In genomic region chr18:702957-703659, GRCh38 we compare ENCODE assay signal across 11 cellular contexts. TPM values are rescaled to one million over a fixed set of nuclear protein-coding genes. Genes with fewer than 3 reads are reported as not detected.
A peak's percentile ranks its signal among the peaks of the same experiment; 100 is the strongest.
DNase-seq lines count a peak whose midpoint lies in the region; ATAC-seq and TF ChIP-seq lines count a peak whose summit lies in the region.
"Had no signal": no experiment of that assay in that cellular context is flagged by ENCODE, and none has a peak within 500 bp of the region (broad histone marks: within the 10 kb centered on the region; RNA-seq: fewer than 3 reads in every experiment).

No MANE protein-coding gene starts in this region.

- H3K36me3 ChIP-seq in urinary bladder (ENCODE audit: insufficient read depth) = peaks cover 1% of the 10 kb centered on the region

- intact Hi-C loops in Right ventricle myocardium inferior (cut with DNase I) = no loop called here

- no peak for TF ChIP-seq CTCF in WI38 (IDR thresholded peaks at IDR 0.05; ENCODE audit: low read depth, low read length)

- DNase-seq in activated CD8-positive, alpha-beta memory T cell treated with anti-CD3 and anti-CD28 coated beads, Interleukin-2, amount 50 U/mL, for 48 hours = peak; percentile 47
- no peak for DNase-seq in activated CD8-positive, alpha-beta memory T cell treated with anti-CD3 and anti-CD28 coated beads, Interleukin-2, amount 50 U/mL, for 4 hours
- DNase-seq in glomerular visceral epithelial cell (ENCODE audit: extremely low spot score) (peak; percentile 87), LoVo (ENCODE audit: low spot score) (no peak), NCI-H345 treated with DMSO at 0.1 percent for 48 hours (lab: John Stamatoyannopoulos, UW; ENCODE audit: unreplicated experiment) (no peak), Right ventricle myocardium inferior (ENCODE audit: missing footprints) (no peak)
- DNase-seq: activated gamma-delta T cell treated with Interleukin-2 at 50 U/mL for 16 hours; CD4-positive, alpha-beta T cell; right cardiac atrium had no signal

- WGBS in urinary bladder = 51% methylated on average over 6 of the region's 6 CpGs

- no peaks in the 10 kb centered on the region for H3K4me1 ChIP-seq in urinary bladder (ENCODE audit: insufficient read depth)

- H3K4me3 ChIP-seq in WI38 (ENCODE audit: low read depth, low read length) = peak overlapping the region; percentile 8; the same call in 1 of the 2 replicates
- H3K4me3 ChIP-seq in urinary bladder (ENCODE audit: low read depth, low read length) = no peak overlapping the region

- peak overlapping the region; percentile 24 for H3K27ac ChIP-seq in urinary bladder (ENCODE audit: low read depth)

- ATAC-seq in Right ventricle myocardium inferior = no peak

RNA-seq across cellular contexts. Expression of gene ENOSF1, which starts 9.3 kb away (rescaled TPM):
- total RNA-seq in urinary bladder (53.0 TPM), Right ventricle myocardium inferior (25.3 TPM)
- 26.3 TPM for polyA plus RNA-seq in urinary bladder

RNA-seq across cellular contexts. Expression of gene TYMS, which starts 45.7 kb away (rescaled TPM):
- 31.4 TPM for total RNA-seq in urinary bladder
- 2.2 TPM for polyA plus RNA-seq in urinary bladder
- 6.0 TPM for total RNA-seq in Right ventricle myocardium inferior

Comparison
In these comparisons a context has a peak if more than half of its experiments do, and no peak if none do; other contexts are left out.
1. DNase-seq: peak in activated CD8-positive, alpha-beta memory T cell treated with anti-CD3 and anti-CD28 coated beads, Interleukin-2, amount 50 U/mL, for 48 hours (single experiment) and glomerular visceral epithelial cell (single experiment); none in activated CD8-positive, alpha-beta memory T cell treated with anti-CD3 and anti-CD28 coated beads, Interleukin-2, amount 50 U/mL, for 4 hours (single experiment), LoVo (single experiment), NCI-H345 treated with DMSO at 0.1 percent for 48 hours (single experiment) and Right ventricle myocardium inferior (single experiment).